ENCODE assay signal across 11 cellular contexts in the genomic region with DNA sequence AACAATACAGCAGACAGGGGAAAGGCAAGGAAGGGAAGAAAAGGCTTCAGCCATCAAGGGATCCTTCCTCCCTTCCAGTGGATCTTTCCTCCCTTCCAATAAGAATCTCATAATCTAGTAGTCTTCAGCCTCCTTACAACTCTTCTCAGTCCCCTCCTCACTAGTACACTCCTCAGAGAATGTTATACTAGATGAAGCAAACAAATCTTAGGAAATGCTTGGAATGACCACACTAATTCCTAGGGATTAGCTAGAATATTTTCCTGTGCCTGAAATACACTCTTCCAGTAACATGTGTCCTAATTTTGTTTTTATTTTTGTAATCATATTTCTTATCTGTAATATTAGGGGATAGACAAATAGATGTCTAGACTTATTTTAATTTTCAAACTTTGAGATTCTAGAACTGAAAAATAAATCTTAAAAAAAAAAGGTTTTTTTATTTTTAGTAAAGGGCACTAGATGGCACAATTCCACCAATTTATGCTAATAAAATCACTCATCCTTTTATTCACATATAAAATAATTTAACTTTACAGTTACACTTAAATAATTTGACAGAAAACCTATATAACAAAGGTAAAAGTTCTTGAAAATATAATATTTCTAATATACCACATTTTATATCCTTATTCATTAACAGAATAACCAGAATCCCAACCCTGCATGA. TPM values are rescaled to one million over a fixed set of nuclear protein-coding genes. Genes with fewer than 3 reads are reported as not detected.
DNase-seq lines count a peak whose midpoint lies in the region; ATAC-seq, FAIRE-seq and TF ChIP-seq lines count a peak whose summit lies in the region.
"Had no signal": no experiment of that assay in that cellular context is flagged by ENCODE, and none has a peak within 500 bp of the region (broad histone marks: within the 10 kb centered on the region; RNA-seq: fewer than 3 reads in every experiment).

No MANE protein-coding gene starts in this region.

- no peak for ATAC-seq in HepG2
- no peak for ATAC-seq in left colon

- intact Hi-C loops in HepG2 (cut with micrococcal nuclease; ENCODE audit: unreplicated experiment): no loop called here
- intact Hi-C loops in sigmoid colon (cut with DNase I): no loop called here
- intact Hi-C loops in left colon (cut with DNase I, micrococcal nuclease): no loop called here

- BruUV-seq in HepG2 (replicated peaks; lab: Mats Ljungman, UMichigan): no TSS peak

- peaks cover 12% of the 10 kb centered on the region for H3K4me1 ChIP-seq in KMS-11 (ENCODE audit: low read depth, poor library complexity, severe bottlenecking)
- H3K4me1 ChIP-seq in HepG2 (ENCODE audit: insufficient read depth, low read length): no peaks in the 10 kb centered on the region
- no peaks in the 10 kb centered on the region for H3K4me1 ChIP-seq in sigmoid colon
- H3K4me1 ChIP-seq in effector memory CD4-positive, alpha-beta T cell (ENCODE audit: control insufficient read depth, insufficient read depth, low read length, poor library complexity, severe bottlenecking): peaks cover 3% of the 10 kb centered on the region

- DNase-seq in astrocyte of the spinal cord (ENCODE audit: low read depth, low spot score) (peak; percentile 33), HepG2 (ENCODE audit: low spot score) (no peak), sigmoid colon (no peak), left colon (no peak)
- DNase-seq in activated CD4-positive, alpha-beta T cell treated with anti-CD3 and anti-CD28 coated beads, Interleukin-2, amount 50 U/mL, for 1 hour: no peak
- DNase-seq in effector memory CD4-positive, alpha-beta T cell: no peak
- DNase-seq: NCI-H774 had no signal

- no peak overlapping the region for H3K27ac ChIP-seq in C4-2B
- no peak overlapping the region for H3K27ac ChIP-seq in KMS-11
- no peak overlapping the region for H3K27ac ChIP-seq in HepG2 (ENCODE audit: extremely low read length, insufficient read depth, low read length)
- H3K27ac ChIP-seq in sigmoid colon: no peak overlapping the region
- no peak overlapping the region for H3K27ac ChIP-seq in effector memory CD4-positive, alpha-beta T cell (ENCODE audit: insufficient read depth, low read length, poor library complexity, severe bottlenecking)

- TF ChIP-seq CTCF in C4-2B (conservative IDR thresholded peaks at IDR 0.05) (peak; percentile 39), KMS-11 (conservative IDR thresholded peaks at IDR 0.05; ENCODE audit: low read depth, low read length) (peak; percentile 52; the same call in 1 of the 2 replicates), astrocyte of the spinal cord (IDR thresholded peaks at IDR 0.05; ENCODE audit: low read depth, low read length) (peak; percentile 9), HepG2 (CRISPR knock-in tag; IDR thresholded peaks at IDR 0.05) (no peak), sigmoid colon (IDR thresholded peaks at IDR 0.05) (no peak)

- no peak for FAIRE-seq in HepG2 (lab: Jason Lieb, UNC)

- POLR2A ChIA-PET in HepG2 (lab: Yijun Ruan, JAX): no interaction called here

- H4K20me1 ChIP-seq in KMS-11 (ENCODE audit: insufficient read depth) (no peaks in the 10 kb centered on the region), HepG2 (ENCODE audit: insufficient read depth, low read length) (no peaks in the 10 kb centered on the region)

- H3K79me2 ChIP-seq in KMS-11 (ENCODE audit: insufficient read depth, low read depth): no peaks in the 10 kb centered on the region
- H3K79me2 ChIP-seq in HepG2 (ENCODE audit: insufficient read depth, low read length): no peaks in the 10 kb centered on the region

- H3K9ac ChIP-seq in KMS-11 (no peak overlapping the region), HepG2 (ENCODE audit: insufficient read depth, low read depth, low read length) (no peak overlapping the region)

- H3K4me2 ChIP-seq in KMS-11 (no peak overlapping the region), HepG2 (ENCODE audit: low read depth, low read length) (no peak overlapping the region)

- in situ Hi-C loops in astrocyte of the spinal cord (cut with HindIII; ENCODE audit: low sequenced_read_pairs) (no loop called here), HepG2 (cut with HindIII; ENCODE audit: extremely low pct_ligation_motif_present, low pct_unique_long_range_greater_than_20kb) (no loop called here)

- H3K27me3 ChIP-seq in KMS-11 (ENCODE audit: insufficient read depth, low read depth): no peaks in the 10 kb centered on the region
- H3K27me3 ChIP-seq in HepG2 (ENCODE audit: control insufficient read depth in 1 of 2, insufficient read depth in 2 of 2, low read length in 2 of 2): no peaks in the 10 kb centered on the region; a peak in 1 of 5 replicates
- H3K27me3 ChIP-seq in sigmoid colon: no peaks in the 10 kb centered on the region
- H3K27me3 ChIP-seq in effector memory CD4-positive, alpha-beta T cell (replicated peaks; ENCODE audit: control insufficient read depth, insufficient read depth, low read length, poor library complexity, severe bottlenecking): no peaks in the 10 kb centered on the region

- H2AFZ ChIP-seq in KMS-11 (ENCODE audit: low read depth) (no peak overlapping the region), HepG2 (ENCODE audit: low read length) (no peak overlapping the region)

- no peak overlapping the region for H3K4me3 ChIP-seq in KMS-11 (IDR thresholded peaks at IDR 0.05; ENCODE audit: insufficient read depth, low read depth, low read length)
- no peak overlapping the region for H3K4me3 ChIP-seq in astrocyte of the spinal cord (ENCODE audit: low read depth, low read length)
- H3K4me3 ChIP-seq in HepG2 (replicated peaks in 1 of 3; ENCODE audit: insufficient read depth in 1 of 3, low read depth in 2 of 3, low read length in 3 of 3): no peak overlapping the region
- no peak overlapping the region for H3K4me3 ChIP-seq in sigmoid colon
- no peak overlapping the region for H3K4me3 ChIP-seq in effector memory CD4-positive, alpha-beta T cell (ENCODE audit: insufficient read depth, low read depth, low read length, poor library complexity, severe bottlenecking)

- no peak for TF ChIP-seq RAD21 in HepG2 (CRISPR knock-in tag; IDR thresholded peaks at IDR 0.05)

- H3K36me3 ChIP-seq in KMS-11 (ENCODE audit: insufficient read depth) (no peaks in the 10 kb centered on the region), HepG2 (replicated peaks in 1 of 2; ENCODE audit: control insufficient read depth in 1 of 2, insufficient read depth in 2 of 2, low read length in 2 of 2) (no peaks in the 10 kb centered on the region), sigmoid colon (no peaks in the 10 kb centered on the region)
- no peaks in the 10 kb centered on the region for H3K36me3 ChIP-seq in effector memory CD4-positive, alpha-beta T cell (ENCODE audit: control insufficient read depth, insufficient read depth, low read length)

- CTCF ChIA-PET in HepG2 (lab: Yijun Ruan, JAX; ENCODE audit: low intra/inter-chr PET ratio, low total read pairs): interaction anchor here (0.5 kb wide), 1 partner anchor 257 kb away, joined by 3 read pairs; no protein-coding TSS in a partner anchor

- no peak for TF ChIP-seq EP300 in HepG2 (IDR thresholded peaks at IDR 0.05; ENCODE audit: low read depth in 2 of 2, low read length in 2 of 2)
- no peak for TF ChIP-seq EP300 in HepG2 (CRISPR knock-in tag; IDR thresholded peaks at IDR 0.05; ENCODE audit: borderline replicate concordance)
- no peak for TF ChIP-seq EP300 in sigmoid colon (IDR thresholded peaks at IDR 0.05)

- H3K9me3 ChIP-seq in HepG2 (ENCODE audit: low read length) (no peaks in the 10 kb centered on the region), sigmoid colon (no peaks in the 10 kb centered on the region)
- no peaks in the 10 kb centered on the region for H3K9me3 ChIP-seq in effector memory CD4-positive, alpha-beta T cell (ENCODE audit: control insufficient read depth, low read length)

- TF ChIP-seq POLR2A in HepG2 (IDR thresholded peaks at IDR 0.05; ENCODE audit: insufficient read depth in 1 of 2, low read depth in 2 of 2, low read length in 2 of 2): no peak
- TF ChIP-seq POLR2A in sigmoid colon (IDR thresholded peaks at IDR 0.05): no peak

TF ChIP-seq in HepG2, 621 proteins besides CTCF, POLR2A, EP300 and RAD21 (continues in another document):
- TF ChIP-seq, protein P1, sequence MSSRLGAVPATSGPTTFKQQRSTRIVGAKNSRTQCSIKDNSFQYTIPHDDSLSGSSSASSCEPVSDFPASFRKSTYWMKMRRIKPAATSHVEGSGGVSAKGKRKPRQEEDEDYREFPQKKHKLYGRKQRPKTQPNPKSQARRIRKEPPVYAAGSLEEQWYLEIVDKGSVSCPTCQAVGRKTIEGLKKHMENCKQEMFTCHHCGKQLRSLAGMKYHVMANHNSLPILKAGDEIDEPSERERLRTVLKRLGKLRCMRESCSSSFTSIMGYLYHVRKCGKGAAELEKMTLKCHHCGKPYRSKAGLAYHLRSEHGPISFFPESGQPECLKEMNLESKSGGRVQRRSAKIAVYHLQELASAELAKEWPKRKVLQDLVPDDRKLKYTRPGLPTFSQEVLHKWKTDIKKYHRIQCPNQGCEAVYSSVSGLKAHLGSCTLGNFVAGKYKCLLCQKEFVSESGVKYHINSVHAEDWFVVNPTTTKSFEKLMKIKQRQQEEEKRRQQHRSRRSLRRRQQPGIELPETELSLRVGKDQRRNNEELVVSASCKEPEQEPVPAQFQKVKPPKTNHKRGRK (CRISPR knock-in tag; IDR thresholded peaks at IDR 0.05): no peak

RNA-seq across cellular contexts. Expression of a gene that starts 7.0 kb away (rescaled TPM):
- 0.07 TPM in 1 of 2 replicates, not detected in the other for total RNA-seq in HepG2 (2016; rRNA removed; fragmentation: Illumina TruSeq; extraction: Trizol)
- total RNA-seq in HepG2 (2016; cell fraction: cytosol; rRNA removed; fragmentation: Illumina TruSeq; extraction: Trizol; ENCODE audit: low read depth): not detected in 2 replicates
- total RNA-seq in HepG2 (2016; cell fraction: insoluble cytoplasmic fraction; rRNA removed; fragmentation: Illumina TruSeq; extraction: Trizol): not detected in 2 replicates
- not detected in 2 replicates for total RNA-seq in HepG2 (2016; cell fraction: membrane; rRNA removed; fragmentation: Illumina TruSeq; extraction: Trizol)
- total RNA-seq in HepG2 (2016; cell fraction: nucleus; rRNA removed; fragmentation: Illumina TruSeq; extraction: Trizol): not detected in 2 replicates
- not detected in 2 replicates for polyA plus RNA-seq in HepG2 (2011; rRNA removed)
- polyA plus RNA-seq in HepG2 (2011; cell fraction: cytosol; rRNA removed): not detected in 2 replicates
- polyA plus RNA-seq in HepG2 (2011; cell fraction: nucleus; rRNA removed): not detected in 2 replicates
- polyA plus RNA-seq in HepG2 (2012): not detected in 2 replicates
- not detected in 2 replicates for polyA plus RNA-seq in HepG2 (2016; cell fraction: cytosol; fragmentation: Illumina TruSeq; extraction: Trizol; ENCODE audit: low read depth)
- polyA plus RNA-seq in HepG2 (2016; cell fraction: insoluble cytoplasmic fraction; fragmentation: Illumina TruSeq; extraction: Trizol; ENCODE audit: low read depth): not detected in 2 replicates
- not detected in 2 replicates for polyA plus RNA-seq in HepG2 (2016; cell fraction: membrane; fragmentation: Illumina TruSeq; extraction: Trizol; ENCODE audit: low read depth)
- not detected in 2 replicates for polyA plus RNA-seq in HepG2 (2016; cell fraction: nucleus; fragmentation: Illumina TruSeq; extraction: Trizol; ENCODE audit: insufficient read depth, low read depth)
- 0.14 TPM in 1 of 2 replicates, not detected in the other for polyA minus RNA-seq in HepG2 (2011; rRNA and poly(A)+ RNA removed; ENCODE audit: low replicate concordance)
- polyA minus RNA-seq in HepG2 (2011; cell fraction: cytosol; rRNA and poly(A)+ RNA removed): not detected in 2 replicates
- polyA minus RNA-seq in HepG2 (2011; cell fraction: nucleus; rRNA and poly(A)+ RNA removed): 0.50 TPM in 1 of 2 replicates, not detected in the other
- total RNA-seq in sigmoid colon: under 1 TPM in 2 of 4 donors, not detected in 2; 0.33 to 0.71 TPM
- polyA plus RNA-seq in sigmoid colon: under 1 TPM in 1 of 3 donors, not detected in 2; 0.06 TPM
- total RNA-seq in left colon: under 1 TPM in 1 of 2 donors, not detected in 1; 0.25 TPM
- total RNA-seq: activated T-helper 2 cell treated with anti-CD3 and anti-CD28 coated beads, Interferon-gamma antibody, Interleukin-2, Interleukin-4, amounts not matched to agents 10 μg/mL and 5 μg/mL and 100 μg/mL, durations not matched to agents 14 hours and 24 hours and 36 hours; G401 had no signal

Comparison
In these comparisons a context has a peak if more than half of its experiments do, and no peak if none do; other contexts are left out.
1. CTCF ChIP-seq: peak in C4-2B (single experiment), KMS-11 (single experiment) and astrocyte of the spinal cord (single experiment); none in HepG2 (single experiment) and sigmoid colon (0 of 4).